In the genomic region with DNA sequence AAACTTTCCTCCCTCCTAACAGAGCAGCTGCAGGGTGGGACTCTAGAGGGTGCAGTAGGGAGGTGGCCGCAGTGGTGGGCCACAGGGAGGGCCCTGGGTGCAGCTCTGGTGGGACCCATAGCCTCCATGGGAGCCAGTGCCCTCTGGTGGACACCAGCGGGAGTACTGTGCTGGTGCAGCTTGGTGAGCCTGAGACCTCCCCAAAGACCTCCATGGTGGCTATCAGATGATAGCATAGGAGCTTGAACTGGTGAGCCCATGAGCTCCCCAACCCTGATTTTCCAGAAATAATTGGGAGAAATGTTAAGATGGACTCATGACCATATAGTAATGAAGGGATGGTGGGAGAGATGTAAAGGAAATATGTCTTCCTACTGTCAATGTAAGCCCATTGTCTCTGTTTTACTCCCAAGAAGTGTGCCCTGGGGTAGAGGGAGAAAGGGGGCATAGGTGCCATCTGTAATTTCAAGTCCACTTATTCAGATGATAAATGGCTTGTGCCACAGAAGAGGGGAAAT, we compare ENCODE assay signal across 8 cellular contexts.
DNase-seq lines count a peak whose midpoint lies in the region; ATAC-seq, FAIRE-seq and TF ChIP-seq lines count a peak whose summit lies in the region.

No MANE protein-coding gene starts in this region.

- H3K27me3 Mint-ChIP-seq in CD8-positive, alpha-beta memory T cell: peaks cover 3 to 12% of the 10 kb centered on the region in 2 donors

- H3K4me1 ChIP-seq in body of pancreas (no peaks in the 10 kb centered on the region), psoas muscle (no peaks in the 10 kb centered on the region), small intestine (ENCODE audit: control insufficient read depth in 2 of 2, insufficient read depth in 1 of 2, low read depth in 1 of 2, low read length in 1 of 2) (no peaks in the 10 kb centered on the region)
- no peaks in the 10 kb centered on the region for H3K4me1 ChIP-seq in CD8-positive, alpha-beta memory T cell (ENCODE audit: insufficient read depth, low read length)

- no peaks in the 10 kb centered on the region for H3K36me3 Mint-ChIP-seq in CD8-positive, alpha-beta memory T cell

- intact Hi-C loops in body of pancreas (cut with DNase I) (no loop called here), psoas muscle (cut with DNase I) (no loop called here)

- H3K9me3 ChIP-seq in body of pancreas (no peaks in the 10 kb centered on the region), psoas muscle (no peaks in the 10 kb centered on the region), small intestine (ENCODE audit: control insufficient read depth, low read depth) (no peaks in the 10 kb centered on the region)
- H3K9me3 ChIP-seq in CD8-positive, alpha-beta memory T cell (ENCODE audit: low read length): no peaks in the 10 kb centered on the region

- no peak for ATAC-seq in body of pancreas
- ATAC-seq in psoas muscle: no peak

- CTCF ChIA-PET in CD8-positive, alpha-beta memory T cell (lab: Charles Lee): interaction anchor here (1.6 kb wide), 2 partner anchors 25 to 29 kb away, joined by 3 to 4 read pairs; no protein-coding TSS in a partner anchor

- no peak for TF ChIP-seq POLR2A in body of pancreas (IDR thresholded peaks at IDR 0.05)

- WGBS in body of pancreas, 2 donors: 46 to 73% methylated on average over 2 of the region's 2 CpGs
- 44 to 60% (median 56%) methylated on average over 2 of the region's 2 CpGs for WGBS in psoas muscle, 3 donors
- WGBS in small intestine, 3 donors: 55 to 62% (median 60%) methylated on average over 2 of the region's 2 CpGs

- no peak overlapping the region for H3K27ac Mint-ChIP-seq in CD8-positive, alpha-beta memory T cell

- H3K4me3 ChIP-seq in HFF-Myc (replicated peaks; ENCODE audit: low read depth, low read length) (no peak overlapping the region), body of pancreas (no peak overlapping the region), psoas muscle (no peak overlapping the region), small intestine (ENCODE audit: low read depth in 1 of 2, low read length in 2 of 2) (no peak overlapping the region)
- no peak overlapping the region for H3K4me3 ChIP-seq in CD8-positive, alpha-beta memory T cell (ENCODE audit: low read length)

- FAIRE-seq in small intestine (lab: Jason Lieb, UNC): no peak

- no peak overlapping the region for H3K27ac ChIP-seq in body of pancreas
- no peak overlapping the region for H3K27ac ChIP-seq in psoas muscle
- H3K27ac ChIP-seq in CD8-positive, alpha-beta memory T cell (ENCODE audit: low read depth, low read length): no peak overlapping the region
- H3K27ac ChIP-seq in small intestine (ENCODE audit: low read depth in 1 of 2, low read length in 1 of 2): no peak overlapping the region

- POLR2A ChIA-PET in CD8-positive, alpha-beta memory T cell (lab: Charles Lee): no interaction called here

- no peaks in the 10 kb centered on the region for H3K27me3 ChIP-seq in body of pancreas
- peaks cover 0 to 2% (median 0%) of the 10 kb centered on the region in 3 donors for H3K27me3 ChIP-seq in psoas muscle (ENCODE audit: insufficient read depth in 3 of 3, low read length in 2 of 3)
- H3K27me3 ChIP-seq in CD8-positive, alpha-beta memory T cell (ENCODE audit: insufficient read depth, low read length, poor library complexity, severe bottlenecking): no peaks in the 10 kb centered on the region
- no peaks in the 10 kb centered on the region for H3K27me3 ChIP-seq in small intestine (ENCODE audit: control insufficient read depth in 2 of 2, insufficient read depth in 2 of 2, low read length in 2 of 2)

- no peaks in the 10 kb centered on the region for H3K9me3 Mint-ChIP-seq in CD8-positive, alpha-beta memory T cell

- H3K4me1 Mint-ChIP-seq in CD8-positive, alpha-beta memory T cell: no peaks in the 10 kb centered on the region

- no peaks in the 10 kb centered on the region for H3K36me3 ChIP-seq in body of pancreas (replicated peaks in 1 of 2; ENCODE audit: insufficient read depth in 1 of 2, low read depth in 2 of 2)
- H3K36me3 ChIP-seq in psoas muscle (ENCODE audit: insufficient read depth in 1 of 2, low read depth in 1 of 2): no peaks in the 10 kb centered on the region
- H3K36me3 ChIP-seq in CD8-positive, alpha-beta memory T cell (ENCODE audit: insufficient read depth, low read length): no peaks in the 10 kb centered on the region
- H3K36me3 ChIP-seq in small intestine (ENCODE audit: control insufficient read depth in 2 of 2, insufficient read depth in 2 of 2, low read length in 2 of 2): no peaks in the 10 kb centered on the region

- peak; percentile 68 for DNase-seq in activated effector memory CD4-positive, alpha-beta T cell treated with anti-CD3 and anti-CD28 coated beads, Interleukin-2, amount 50 U/mL, for 16 hours
- no peak for DNase-seq in activated effector memory CD4-positive, alpha-beta T cell treated with Interleukin-2 at 50 U/mL for 16 hours
- no peak for DNase-seq in HFF-Myc (ENCODE audit: extremely low read depth, low read depth)
- DNase-seq in NCI-H69 (lab: John Stamatoyannopoulos, UW): peak; percentile 68
- DNase-seq in body of pancreas: peak in 1 of 4 donors; percentile 17
- peak in 1 of 2 donors; percentile 52 for DNase-seq in psoas muscle
- no peak for DNase-seq in CD8-positive, alpha-beta memory T cell
- no peak for DNase-seq in small intestine

- peak; percentile 77 for TF ChIP-seq CTCF in HFF-Myc (IDR thresholded peaks at IDR 0.05; ENCODE audit: low read depth, low read length, missing control alignments)
- TF ChIP-seq CTCF in body of pancreas (IDR thresholded peaks at IDR 0.05): peak in 4 of 7 experiments; percentile 15 to 24 (median 22)
- peak; percentile 28 for TF ChIP-seq CTCF in psoas muscle (IDR thresholded peaks at IDR 0.05)

- no peak overlapping the region for H3K4me3 Mint-ChIP-seq in CD8-positive, alpha-beta memory T cell

Comparison
In these comparisons a context has a peak if more than half of its experiments do, and no peak if none do; other contexts are left out.
1. DNase-seq: peak in activated effector memory CD4-positive, alpha-beta T cell treated with anti-CD3 and anti-CD28 coated beads, Interleukin-2, amount 50 U/mL, for 16 hours (single experiment) and NCI-H69 (single experiment); none in activated effector memory CD4-positive, alpha-beta T cell treated with Interleukin-2 at 50 U/mL for 16 hours (single experiment), HFF-Myc (single experiment), CD8-positive, alpha-beta memory T cell (0 of 5) and small intestine (single experiment).
2. CTCF ChIP-seq: peak in every context shown above with its lines; median percentile 77 in HFF-Myc; 28 in psoas muscle; 22 in body of pancreas.